In the genomic region with DNA sequence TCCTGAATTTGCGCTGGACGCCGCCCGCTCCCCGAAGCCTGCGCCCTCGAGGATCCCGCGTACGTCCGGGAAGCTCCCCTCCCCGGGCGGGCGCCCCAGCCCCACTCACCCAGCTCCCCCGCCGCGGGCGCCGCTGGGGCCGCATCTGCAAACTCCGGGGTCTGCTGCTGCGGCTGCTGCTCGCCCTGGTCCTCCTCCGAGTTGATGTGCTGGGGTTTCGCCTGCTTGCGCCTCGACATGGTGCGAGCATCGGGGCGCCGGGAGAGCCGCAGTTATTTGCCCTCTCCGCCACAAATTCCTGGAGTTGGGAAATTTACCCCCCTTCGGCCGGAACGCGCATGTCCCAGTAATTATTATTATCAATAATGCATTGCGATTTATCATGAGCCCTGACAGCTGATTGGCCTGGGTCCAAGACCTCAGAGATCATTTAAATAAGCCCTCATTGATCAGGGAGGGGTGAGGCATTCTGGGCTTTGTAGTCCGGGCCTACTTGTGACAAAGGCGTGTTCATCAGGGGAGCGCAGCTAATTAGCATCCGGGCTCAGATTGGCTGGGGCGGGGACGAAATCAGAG, we compare ENCODE assay signal across 1 cellular context.
TF ChIP-seq lines count a peak whose summit lies in the region.

Gene SALL4, minus strand, starts transcription at position 352 of the 576 bp plus-strand sequence. Its CDS starts 113 bp downstream, at position 239.

TF ChIP-seq in HepG2, 621 proteins besides CTCF, POLR2A, EP300 and RAD21 (continued from another document):
- TF ChIP-seq ELF3 (CRISPR knock-in tag; IDR thresholded peaks at IDR 0.05) (no peak), PCBP1 (IDR thresholded peaks at IDR 0.05; ENCODE audit: borderline replicate concordance, low read depth, low read length) (no peak), GABPA (IDR thresholded peaks at IDR 0.05; ENCODE audit: low read depth, low read length) (no peak), GABPA (CRISPR knock-in tag; IDR thresholded peaks at IDR 0.05; ENCODE audit: low read depth) (no peak), PHF21A (CRISPR knock-in tag; IDR thresholded peaks at IDR 0.05) (peak; percentile 47; the same call in 1 of the 2 replicates), HOXA3 (CRISPR knock-in tag; IDR thresholded peaks at IDR 0.05) (peak; percentile 16; the same call in 1 of the 2 replicates), HDAC1 (CRISPR knock-in tag; IDR thresholded peaks at IDR 0.05) (peak; percentile 41; the same call in 1 of the 2 replicates), THAP11 (CRISPR knock-in tag; IDR thresholded peaks at IDR 0.05) (peak; percentile 94), ZNF710 (CRISPR knock-in tag; IDR thresholded peaks at IDR 0.05; ENCODE audit: borderline replicate concordance) (no peak), PBX3 (CRISPR knock-in tag; IDR thresholded peaks at IDR 0.05; ENCODE audit: borderline replicate concordance) (no peak), ZNF180 (CRISPR knock-in tag; IDR thresholded peaks at IDR 0.05; ENCODE audit: borderline replicate concordance, low read depth) (no peak), SALL1 (CRISPR knock-in tag; IDR thresholded peaks at IDR 0.05) (peak; percentile 29), NR2F6 (IDR thresholded peaks at IDR 0.05) (no peak), NR2F6 (CRISPR knock-in tag; IDR thresholded peaks at IDR 0.05) (no peak), ZNF275 (CRISPR knock-in tag; IDR thresholded peaks at IDR 0.05; ENCODE audit: borderline replicate concordance) (no peak), PBX2 (CRISPR knock-in tag; IDR thresholded peaks at IDR 0.05) (peak; percentile 67), ATF7 (IDR thresholded peaks at IDR 0.05) (no peak), ATF7 (CRISPR knock-in tag; IDR thresholded peaks at IDR 0.05) (no peak), THAP9 (CRISPR knock-in tag; IDR thresholded peaks at IDR 0.05; ENCODE audit: borderline replicate concordance) (0 out of 2 replicates have a peak, but pooled peaks have one; percentile 43), CBFB (CRISPR knock-in tag; IDR thresholded peaks at IDR 0.05) (no peak), MTA1 (CRISPR knock-in tag; IDR thresholded peaks at IDR 0.05; ENCODE audit: borderline replicate concordance) (no peak; the same call in 1 of the 2 replicates), ZSCAN22 (CRISPR knock-in tag; IDR thresholded peaks at IDR 0.05) (no peak), ZNF768 (CRISPR knock-in tag; IDR thresholded peaks at IDR 0.05) (peak; percentile 46; the same call in 1 of the 2 replicates), IRX3 (CRISPR knock-in tag; IDR thresholded peaks at IDR 0.05; ENCODE audit: borderline replicate concordance, low read depth) (no peak), ZNF737 (CRISPR knock-in tag; IDR thresholded peaks at IDR 0.05; ENCODE audit: borderline replicate concordance) (no peak), AHDC1 (CRISPR knock-in tag; IDR thresholded peaks at IDR 0.05; ENCODE audit: borderline replicate concordance) (0 out of 2 replicates have a peak, but pooled peaks have one; percentile 25), MYNN (CRISPR knock-in tag; IDR thresholded peaks at IDR 0.05; ENCODE audit: low read depth) (no peak), HOXA5 (CRISPR knock-in tag; IDR thresholded peaks at IDR 0.05) (peak; percentile 72; the same call in 1 of the 2 replicates)
- TF ChIP-seq, protein P1, sequence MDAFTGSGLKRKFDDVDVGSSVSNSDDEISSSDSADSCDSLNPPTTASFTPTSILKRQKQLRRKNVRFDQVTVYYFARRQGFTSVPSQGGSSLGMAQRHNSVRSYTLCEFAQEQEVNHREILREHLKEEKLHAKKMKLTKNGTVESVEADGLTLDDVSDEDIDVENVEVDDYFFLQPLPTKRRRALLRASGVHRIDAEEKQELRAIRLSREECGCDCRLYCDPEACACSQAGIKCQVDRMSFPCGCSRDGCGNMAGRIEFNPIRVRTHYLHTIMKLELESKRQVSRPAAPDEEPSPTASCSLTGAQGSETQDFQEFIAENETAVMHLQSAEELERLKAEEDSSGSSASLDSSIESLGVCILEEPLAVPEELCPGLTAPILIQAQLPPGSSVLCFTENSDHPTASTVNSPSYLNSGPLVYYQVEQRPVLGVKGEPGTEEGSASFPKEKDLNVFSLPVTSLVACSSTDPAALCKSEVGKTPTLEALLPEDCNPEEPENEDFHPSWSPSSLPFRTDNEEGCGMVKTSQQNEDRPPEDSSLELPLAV (CRISPR knock-in tag; conservative IDR thresholded peaks at IDR 0.05; ENCODE audit: low read depth), result no peak
- TF ChIP-seq, protein P2, sequence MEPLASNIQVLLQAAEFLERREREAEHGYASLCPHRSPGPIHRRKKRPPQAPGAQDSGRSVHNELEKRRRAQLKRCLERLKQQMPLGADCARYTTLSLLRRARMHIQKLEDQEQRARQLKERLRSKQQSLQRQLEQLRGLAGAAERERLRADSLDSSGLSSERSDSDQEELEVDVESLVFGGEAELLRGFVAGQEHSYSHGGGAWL (CRISPR knock-in tag; IDR thresholded peaks at IDR 0.05), result no peak
